30 cellular contexts compared by ENCODE assay signal in genomic region chr17:81303385-81303784, GRCh38.
"Had no signal": no experiment of that assay in that cellular context is flagged by ENCODE, and none has a peak within 500 bp of the region (broad histone marks: within the 10 kb centered on the region; RNA-seq: fewer than 3 reads in every experiment).

No MANE protein-coding gene starts in this region.

- H3K9me3 ChIP-seq: colonic mucosa, Peyer's patch had no signal

- H3K4me3 Mint-ChIP-seq: activated CD4-positive, alpha-beta T cell treated with anti-CD3 and anti-CD28 coated beads, Interleukin-2, amount 10 ng/mL, durations not matched to agents 24 days and 14 days; activated CD8-positive, alpha-beta T cell treated with anti-CD3 and anti-CD28 coated beads for 36 hours; activated naive CD8-positive, alpha-beta T cell treated with anti-CD3 and anti-CD28 coated beads for 36 hours; activated T-cell treated with anti-CD3 and anti-CD28 coated beads, Interleukin-2, amount 50 U/mL, for 72 hours; activated T-helper 17 cell treated with anti-CD3 and anti-CD28 coated beads, Interleukin-2, amount 50 U/mL, for 72 hours had no signal

- H3K4me1 Mint-ChIP-seq: activated naive CD8-positive, alpha-beta T cell treated with anti-CD3 and anti-CD28 coated beads for 36 hours had no signal

- H3K4me1 ChIP-seq: colonic mucosa had no signal

- H3K9me3 Mint-ChIP-seq: activated CD4-positive, alpha-beta T cell treated with anti-CD3 and anti-CD28 coated beads, Interleukin-2, amount 10 ng/mL, durations not matched to agents 24 days and 14 days; activated CD8-positive, alpha-beta T cell treated with anti-CD3 and anti-CD28 coated beads for 36 hours; activated naive CD8-positive, alpha-beta T cell treated with anti-CD3 and anti-CD28 coated beads for 36 hours; activated T-helper 17 cell treated with anti-CD3 and anti-CD28 coated beads, Interleukin-2, amount 50 U/mL, for 72 hours had no signal

- ATAC-seq: activated CD8-positive, alpha-beta T cell treated with anti-CD3 and anti-CD28 coated beads for 36 hours; activated T-cell treated with anti-CD3 and anti-CD28 coated beads, Interleukin-2, amount 50 U/mL, for 72 hours; activated T-helper 17 cell treated with anti-CD3 and anti-CD28 coated beads, Interleukin-2, amount 50 U/mL, for 72 hours; PC-3 had no signal

- H3K36me3 ChIP-seq: brain microvascular endothelial cell, colonic mucosa, Peyer's patch had no signal

- H3K27me3 Mint-ChIP-seq: activated CD4-positive, alpha-beta T cell treated with anti-CD3 and anti-CD28 coated beads, Interleukin-2, amount 10 ng/mL, durations not matched to agents 24 days and 14 days; activated CD8-positive, alpha-beta T cell treated with anti-CD3 and anti-CD28 coated beads for 36 hours; activated naive CD8-positive, alpha-beta T cell treated with anti-CD3 and anti-CD28 coated beads for 36 hours; activated T-helper 17 cell treated with anti-CD3 and anti-CD28 coated beads, Interleukin-2, amount 50 U/mL, for 72 hours had no signal

- H3K27ac Mint-ChIP-seq: activated CD4-positive, alpha-beta T cell treated with anti-CD3 and anti-CD28 coated beads, Interleukin-2, amount 10 ng/mL, durations not matched to agents 24 days and 14 days; activated CD8-positive, alpha-beta T cell treated with anti-CD3 and anti-CD28 coated beads for 36 hours; activated naive CD8-positive, alpha-beta T cell treated with anti-CD3 and anti-CD28 coated beads for 36 hours; activated T-cell treated with anti-CD3 and anti-CD28 coated beads, Interleukin-2, amount 50 U/mL, for 72 hours; activated T-helper 17 cell treated with anti-CD3 and anti-CD28 coated beads, Interleukin-2, amount 50 U/mL, for 72 hours had no signal

- DNase-seq: activated CD4-positive, alpha-beta T cell treated with anti-CD3 and anti-CD28 coated beads, Interleukin-2, amount 10 ng/mL, durations not matched to agents 24 days and 14 days; activated CD4-positive, alpha-beta T cell treated with anti-CD3 and anti-CD28 coated beads, Interleukin-2, amount 50 U/mL, for 4 hours; activated CD8-positive, alpha-beta T cell treated with anti-CD3 and anti-CD28 coated beads for 36 hours; activated effector memory CD4-positive, alpha-beta T cell treated with anti-CD3 and anti-CD28 coated beads, Interleukin-2, amount 50 U/mL, for 16 hours; activated naive CD4-positive, alpha-beta T cell; activated naive CD4-positive, alpha-beta T cell treated with anti-CD3 and anti-CD28 coated beads, Interleukin-2, amount 50 U/mL, for 16 hours; activated naive CD8-positive, alpha-beta T cell treated with anti-CD3 and anti-CD28 coated beads for 36 hours; activated T-cell treated with anti-CD3 and anti-CD28 coated beads, Interleukin-2, amount 50 U/mL, for 1 hour; activated T-cell treated with anti-CD3 and anti-CD28 coated beads, Interleukin-2, amount 50 U/mL, for 72 hours; amniotic stem cell; aorta; brain microvascular endothelial cell; central memory CD4-positive, alpha-beta T cell; colonic mucosa; MM.1S; MV-4-11; NCI-H1092; NCI-H1436 treated with DMSO at 0.1 percent for 48 hours; NCI-H1694 treated with DMSO at 0.1 percent for 48 hours; NCI-H2029 treated with DMSO at 0.1 percent for 48 hours; NCI-H510A; NCI-H748 treated with DMSO at 0.1 percent for 48 hours; NK-92 treated with Interleukin-12 subunit alpha and Interleukin-12 subunit beta, amount 100 ng/mL, for 24 hours; PC-3; Peyer's patch; Right ventricle myocardium superior; RPMI8226; T1000 had no signal

- H3K4me3 ChIP-seq: colonic mucosa, Peyer's patch, SK-N-MC had no signal

- H3K27ac ChIP-seq: brain microvascular endothelial cell, colonic mucosa, Peyer's patch had no signal

- H3K36me3 Mint-ChIP-seq: activated naive CD8-positive, alpha-beta T cell treated with anti-CD3 and anti-CD28 coated beads for 36 hours had no signal
